ENCODE assay signal across 1 cellular context in the genomic region with DNA sequence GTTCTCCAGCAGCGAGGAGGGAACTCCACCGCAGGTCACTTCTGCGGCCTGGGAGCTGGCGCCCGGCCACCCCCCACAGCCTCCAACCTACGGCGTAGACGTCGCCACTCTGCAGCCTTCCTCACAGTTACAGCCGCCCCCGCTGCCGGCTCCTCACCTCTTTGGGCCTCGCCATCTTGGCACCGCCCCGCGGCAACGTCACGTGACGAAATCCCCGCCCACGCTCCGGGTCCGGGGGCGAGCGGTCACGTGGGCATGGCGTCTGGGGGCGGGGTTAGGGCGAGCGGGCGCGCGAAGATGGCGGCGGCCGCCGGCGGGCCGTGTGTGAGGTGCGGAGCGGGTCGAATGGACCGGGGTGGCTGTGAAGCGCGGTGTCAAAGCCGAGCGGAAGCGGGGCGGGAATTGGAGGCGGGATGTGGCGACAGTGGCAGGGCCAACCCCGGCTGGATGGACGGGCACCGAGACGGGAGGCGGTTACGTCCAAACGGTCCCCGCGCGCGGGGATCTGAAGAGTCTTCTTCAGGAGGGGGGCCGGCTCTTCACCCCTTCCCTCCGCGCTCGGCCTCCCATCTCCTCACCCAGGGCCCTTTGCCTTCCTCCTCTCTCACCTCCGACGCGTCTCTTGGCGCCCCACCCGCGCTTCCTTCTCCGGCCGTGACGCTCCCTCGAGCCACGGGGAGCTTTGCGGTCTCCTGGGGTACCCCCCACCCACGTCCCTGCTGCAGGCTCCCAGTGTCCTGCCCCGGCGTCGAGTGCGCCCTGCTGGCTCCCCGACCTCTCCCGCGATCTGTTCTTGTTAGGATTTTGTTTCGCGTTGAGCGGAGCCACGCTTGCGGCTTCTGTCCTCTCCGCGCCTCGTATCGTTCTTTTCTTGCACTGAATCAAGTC.
TF ChIP-seq lines count a peak whose summit lies in the region.

A gene (minus strand): TSS at position 181 of the 888 bp plus-strand sequence. CDS start 300 bp downstream, outside the sequence.
A gene with protein sequence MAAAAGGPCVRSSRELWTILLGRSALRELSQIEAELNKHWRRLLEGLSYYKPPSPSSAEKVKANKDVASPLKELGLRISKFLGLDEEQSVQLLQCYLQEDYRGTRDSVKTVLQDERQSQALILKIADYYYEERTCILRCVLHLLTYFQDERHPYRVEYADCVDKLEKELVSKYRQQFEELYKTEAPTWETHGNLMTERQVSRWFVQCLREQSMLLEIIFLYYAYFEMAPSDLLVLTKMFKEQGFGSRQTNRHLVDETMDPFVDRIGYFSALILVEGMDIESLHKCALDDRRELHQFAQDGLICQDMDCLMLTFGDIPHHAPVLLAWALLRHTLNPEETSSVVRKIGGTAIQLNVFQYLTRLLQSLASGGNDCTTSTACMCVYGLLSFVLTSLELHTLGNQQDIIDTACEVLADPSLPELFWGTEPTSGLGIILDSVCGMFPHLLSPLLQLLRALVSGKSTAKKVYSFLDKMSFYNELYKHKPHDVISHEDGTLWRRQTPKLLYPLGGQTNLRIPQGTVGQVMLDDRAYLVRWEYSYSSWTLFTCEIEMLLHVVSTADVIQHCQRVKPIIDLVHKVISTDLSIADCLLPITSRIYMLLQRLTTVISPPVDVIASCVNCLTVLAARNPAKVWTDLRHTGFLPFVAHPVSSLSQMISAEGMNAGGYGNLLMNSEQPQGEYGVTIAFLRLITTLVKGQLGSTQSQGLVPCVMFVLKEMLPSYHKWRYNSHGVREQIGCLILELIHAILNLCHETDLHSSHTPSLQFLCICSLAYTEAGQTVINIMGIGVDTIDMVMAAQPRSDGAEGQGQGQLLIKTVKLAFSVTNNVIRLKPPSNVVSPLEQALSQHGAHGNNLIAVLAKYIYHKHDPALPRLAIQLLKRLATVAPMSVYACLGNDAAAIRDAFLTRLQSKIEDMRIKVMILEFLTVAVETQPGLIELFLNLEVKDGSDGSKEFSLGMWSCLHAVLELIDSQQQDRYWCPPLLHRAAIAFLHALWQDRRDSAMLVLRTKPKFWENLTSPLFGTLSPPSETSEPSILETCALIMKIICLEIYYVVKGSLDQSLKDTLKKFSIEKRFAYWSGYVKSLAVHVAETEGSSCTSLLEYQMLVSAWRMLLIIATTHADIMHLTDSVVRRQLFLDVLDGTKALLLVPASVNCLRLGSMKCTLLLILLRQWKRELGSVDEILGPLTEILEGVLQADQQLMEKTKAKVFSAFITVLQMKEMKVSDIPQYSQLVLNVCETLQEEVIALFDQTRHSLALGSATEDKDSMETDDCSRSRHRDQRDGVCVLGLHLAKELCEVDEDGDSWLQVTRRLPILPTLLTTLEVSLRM (N-terminal part only) (plus strand): TSS at position 277 of the 888 bp plus-strand sequence. CDS start 21 bp downstream, at position 298.

TF ChIP-seq in H1, 55 proteins besides CTCF, POLR2A, EP300 and RAD21 (continues in another document):
- peak; percentile 29 for TF ChIP-seq NANOG (IDR thresholded peaks at IDR 0.05; ENCODE audit: insufficient read depth, low read depth, low read length, poor library complexity, severe bottlenecking)
- TF ChIP-seq, protein P1, sequence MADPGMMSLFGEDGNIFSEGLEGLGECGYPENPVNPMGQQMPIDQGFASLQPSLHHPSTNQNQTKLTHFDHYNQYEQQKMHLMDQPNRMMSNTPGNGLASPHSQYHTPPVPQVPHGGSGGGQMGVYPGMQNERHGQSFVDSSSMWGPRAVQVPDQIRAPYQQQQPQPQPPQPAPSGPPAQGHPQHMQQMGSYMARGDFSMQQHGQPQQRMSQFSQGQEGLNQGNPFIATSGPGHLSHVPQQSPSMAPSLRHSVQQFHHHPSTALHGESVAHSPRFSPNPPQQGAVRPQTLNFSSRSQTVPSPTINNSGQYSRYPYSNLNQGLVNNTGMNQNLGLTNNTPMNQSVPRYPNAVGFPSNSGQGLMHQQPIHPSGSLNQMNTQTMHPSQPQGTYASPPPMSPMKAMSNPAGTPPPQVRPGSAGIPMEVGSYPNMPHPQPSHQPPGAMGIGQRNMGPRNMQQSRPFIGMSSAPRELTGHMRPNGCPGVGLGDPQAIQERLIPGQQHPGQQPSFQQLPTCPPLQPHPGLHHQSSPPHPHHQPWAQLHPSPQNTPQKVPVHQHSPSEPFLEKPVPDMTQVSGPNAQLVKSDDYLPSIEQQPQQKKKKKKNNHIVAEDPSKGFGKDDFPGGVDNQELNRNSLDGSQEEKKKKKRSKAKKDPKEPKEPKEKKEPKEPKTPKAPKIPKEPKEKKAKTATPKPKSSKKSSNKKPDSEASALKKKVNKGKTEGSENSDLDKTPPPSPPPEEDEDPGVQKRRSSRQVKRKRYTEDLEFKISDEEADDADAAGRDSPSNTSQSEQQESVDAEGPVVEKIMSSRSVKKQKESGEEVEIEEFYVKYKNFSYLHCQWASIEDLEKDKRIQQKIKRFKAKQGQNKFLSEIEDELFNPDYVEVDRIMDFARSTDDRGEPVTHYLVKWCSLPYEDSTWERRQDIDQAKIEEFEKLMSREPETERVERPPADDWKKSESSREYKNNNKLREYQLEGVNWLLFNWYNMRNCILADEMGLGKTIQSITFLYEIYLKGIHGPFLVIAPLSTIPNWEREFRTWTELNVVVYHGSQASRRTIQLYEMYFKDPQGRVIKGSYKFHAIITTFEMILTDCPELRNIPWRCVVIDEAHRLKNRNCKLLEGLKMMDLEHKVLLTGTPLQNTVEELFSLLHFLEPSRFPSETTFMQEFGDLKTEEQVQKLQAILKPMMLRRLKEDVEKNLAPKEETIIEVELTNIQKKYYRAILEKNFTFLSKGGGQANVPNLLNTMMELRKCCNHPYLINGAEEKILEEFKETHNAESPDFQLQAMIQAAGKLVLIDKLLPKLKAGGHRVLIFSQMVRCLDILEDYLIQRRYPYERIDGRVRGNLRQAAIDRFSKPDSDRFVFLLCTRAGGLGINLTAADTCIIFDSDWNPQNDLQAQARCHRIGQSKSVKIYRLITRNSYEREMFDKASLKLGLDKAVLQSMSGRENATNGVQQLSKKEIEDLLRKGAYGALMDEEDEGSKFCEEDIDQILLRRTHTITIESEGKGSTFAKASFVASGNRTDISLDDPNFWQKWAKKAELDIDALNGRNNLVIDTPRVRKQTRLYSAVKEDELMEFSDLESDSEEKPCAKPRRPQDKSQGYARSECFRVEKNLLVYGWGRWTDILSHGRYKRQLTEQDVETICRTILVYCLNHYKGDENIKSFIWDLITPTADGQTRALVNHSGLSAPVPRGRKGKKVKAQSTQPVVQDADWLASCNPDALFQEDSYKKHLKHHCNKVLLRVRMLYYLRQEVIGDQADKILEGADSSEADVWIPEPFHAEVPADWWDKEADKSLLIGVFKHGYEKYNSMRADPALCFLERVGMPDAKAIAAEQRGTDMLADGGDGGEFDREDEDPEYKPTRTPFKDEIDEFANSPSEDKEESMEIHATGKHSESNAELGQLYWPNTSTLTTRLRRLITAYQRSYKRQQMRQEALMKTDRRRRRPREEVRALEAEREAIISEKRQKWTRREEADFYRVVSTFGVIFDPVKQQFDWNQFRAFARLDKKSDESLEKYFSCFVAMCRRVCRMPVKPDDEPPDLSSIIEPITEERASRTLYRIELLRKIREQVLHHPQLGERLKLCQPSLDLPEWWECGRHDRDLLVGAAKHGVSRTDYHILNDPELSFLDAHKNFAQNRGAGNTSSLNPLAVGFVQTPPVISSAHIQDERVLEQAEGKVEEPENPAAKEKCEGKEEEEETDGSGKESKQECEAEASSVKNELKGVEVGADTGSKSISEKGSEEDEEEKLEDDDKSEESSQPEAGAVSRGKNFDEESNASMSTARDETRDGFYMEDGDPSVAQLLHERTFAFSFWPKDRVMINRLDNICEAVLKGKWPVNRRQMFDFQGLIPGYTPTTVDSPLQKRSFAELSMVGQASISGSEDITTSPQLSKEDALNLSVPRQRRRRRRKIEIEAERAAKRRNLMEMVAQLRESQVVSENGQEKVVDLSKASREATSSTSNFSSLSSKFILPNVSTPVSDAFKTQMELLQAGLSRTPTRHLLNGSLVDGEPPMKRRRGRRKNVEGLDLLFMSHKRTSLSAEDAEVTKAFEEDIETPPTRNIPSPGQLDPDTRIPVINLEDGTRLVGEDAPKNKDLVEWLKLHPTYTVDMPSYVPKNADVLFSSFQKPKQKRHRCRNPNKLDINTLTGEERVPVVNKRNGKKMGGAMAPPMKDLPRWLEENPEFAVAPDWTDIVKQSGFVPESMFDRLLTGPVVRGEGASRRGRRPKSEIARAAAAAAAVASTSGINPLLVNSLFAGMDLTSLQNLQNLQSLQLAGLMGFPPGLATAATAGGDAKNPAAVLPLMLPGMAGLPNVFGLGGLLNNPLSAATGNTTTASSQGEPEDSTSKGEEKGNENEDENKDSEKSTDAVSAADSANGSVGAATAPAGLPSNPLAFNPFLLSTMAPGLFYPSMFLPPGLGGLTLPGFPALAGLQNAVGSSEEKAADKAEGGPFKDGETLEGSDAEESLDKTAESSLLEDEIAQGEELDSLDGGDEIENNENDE (IDR thresholded peaks at IDR 0.05; ENCODE audit: insufficient replicate concordance, low read length): no peak
- peak; percentile 100 for TF ChIP-seq EGR1 (IDR thresholded peaks at IDR 0.05; ENCODE audit: borderline replicate concordance, low read depth, low read length)
- TF ChIP-seq KDM4A (IDR thresholded peaks at IDR 0.05; ENCODE audit: low read depth, low read length, severe bottlenecking): peak; percentile 88
- peak; percentile 90 for TF ChIP-seq TBP (IDR thresholded peaks at IDR 0.05; ENCODE audit: low read depth, low read length)
- TF ChIP-seq BCL11A (IDR thresholded peaks at IDR 0.05; ENCODE audit: low read depth in 2 of 2, low read length in 2 of 2): no peak
- TF ChIP-seq CBX5 (IDR thresholded peaks at IDR 0.05; ENCODE audit: low read depth, low read length): no peak
- TF ChIP-seq SP1 (IDR thresholded peaks at IDR 0.05; ENCODE audit: low read depth, low read length): peak; percentile 40; the same call in 1 of the 2 replicates
- TF ChIP-seq TAF1 (IDR thresholded peaks at IDR 0.05; ENCODE audit: low read depth, low read length): peak; percentile 97
- TF ChIP-seq SUZ12 (IDR thresholded peaks at IDR 0.05; ENCODE audit: low read length): no peak
- peak; percentile 81 for TF ChIP-seq POLR2AphosphoS5 (IDR thresholded peaks at IDR 0.05; ENCODE audit: low read depth, low read length)
- TF ChIP-seq ASH2L (IDR thresholded peaks at IDR 0.05; ENCODE audit: low read length): peak; percentile 65
- TF ChIP-seq, protein P2, sequence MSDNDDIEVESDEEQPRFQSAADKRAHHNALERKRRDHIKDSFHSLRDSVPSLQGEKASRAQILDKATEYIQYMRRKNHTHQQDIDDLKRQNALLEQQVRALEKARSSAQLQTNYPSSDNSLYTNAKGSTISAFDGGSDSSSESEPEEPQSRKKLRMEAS (IDR thresholded peaks at IDR 0.05): peak; percentile 84
- peak; percentile 77 for TF ChIP-seq GTF2F1 (IDR thresholded peaks at IDR 0.05; ENCODE audit: borderline replicate concordance, low read depth, low read length)
- TF ChIP-seq RFX5 (IDR thresholded peaks at IDR 0.05; ENCODE audit: borderline replicate concordance, low read depth, low read length): no peak
- TF ChIP-seq BRCA1 (IDR thresholded peaks at IDR 0.05; ENCODE audit: low read depth, low read length): no peak
- no peak for TF ChIP-seq JUN (IDR thresholded peaks at IDR 0.05; ENCODE audit: low read depth, low read length)
- TF ChIP-seq, protein P3, sequence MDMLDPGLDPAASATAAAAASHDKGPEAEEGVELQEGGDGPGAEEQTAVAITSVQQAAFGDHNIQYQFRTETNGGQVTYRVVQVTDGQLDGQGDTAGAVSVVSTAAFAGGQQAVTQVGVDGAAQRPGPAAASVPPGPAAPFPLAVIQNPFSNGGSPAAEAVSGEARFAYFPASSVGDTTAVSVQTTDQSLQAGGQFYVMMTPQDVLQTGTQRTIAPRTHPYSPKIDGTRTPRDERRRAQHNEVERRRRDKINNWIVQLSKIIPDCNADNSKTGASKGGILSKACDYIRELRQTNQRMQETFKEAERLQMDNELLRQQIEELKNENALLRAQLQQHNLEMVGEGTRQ (IDR thresholded peaks at IDR 0.05; ENCODE audit: low read length): peak; percentile 99
- TF ChIP-seq ZNF274 (IDR thresholded peaks at IDR 0.05; ENCODE audit: borderline replicate concordance, extremely low read depth, low read length): no peak
- no peak for TF ChIP-seq JUND (IDR thresholded peaks at IDR 0.05; ENCODE audit: low read length)
- TF ChIP-seq CREB1 (IDR thresholded peaks at IDR 0.05): peak; percentile 85
- TF ChIP-seq SIRT6 (IDR thresholded peaks at IDR 0.05; ENCODE audit: low read length): no peak
- TF ChIP-seq SAP30 (IDR thresholded peaks at IDR 0.05; ENCODE audit: insufficient read depth, insufficient replicate concordance, low read length): no peak
- peak in 1 of 2 experiments; percentile 79; a peak in 2 of 4 replicates for TF ChIP-seq SIN3A (conservative IDR thresholded peaks at IDR 0.05 in 1 of 2, IDR thresholded peaks at IDR 0.05 in 1 of 2; ENCODE audit: low read depth in 1 of 2, low read length in 2 of 2)
- TF ChIP-seq CEBPB (IDR thresholded peaks at IDR 0.05; ENCODE audit: low read depth, low read length): no peak
- TF ChIP-seq CBX8 (IDR thresholded peaks at IDR 0.05; ENCODE audit: borderline replicate concordance, low read depth, low read length): no peak
- no peak for TF ChIP-seq POU5F1 (IDR thresholded peaks at IDR 0.05; ENCODE audit: low read depth, low read length)
- TF ChIP-seq BACH1 (IDR thresholded peaks at IDR 0.05; ENCODE audit: low read length): no peak
- no peak for TF ChIP-seq SIX5 (IDR thresholded peaks at IDR 0.05; ENCODE audit: low read depth, low read length)
- TF ChIP-seq SP2 (IDR thresholded peaks at IDR 0.05; ENCODE audit: low read length): no peak
- TF ChIP-seq KDM1A (IDR thresholded peaks at IDR 0.05; ENCODE audit: borderline replicate concordance, low read length): no peak
- TF ChIP-seq MAFK (IDR thresholded peaks at IDR 0.05; ENCODE audit: low read depth, low read length): no peak
- no peak for TF ChIP-seq NRF1 (IDR thresholded peaks at IDR 0.05; ENCODE audit: low read depth, low read length)
- no peak for TF ChIP-seq CTBP2 (IDR thresholded peaks at IDR 0.05; ENCODE audit: borderline replicate concordance, insufficient read depth, insufficient read length, low read length)
- TF ChIP-seq RNF2 (IDR thresholded peaks at IDR 0.05; ENCODE audit: borderline replicate concordance, low read depth, low read length, missing control alignments, poor library complexity, severe bottlenecking): no peak
- TF ChIP-seq YY1 (IDR thresholded peaks at IDR 0.05; ENCODE audit: low read depth, low read length): peak; percentile 98
- peak; percentile 94 for TF ChIP-seq TAF7 (optimal IDR thresholded peaks at IDR 0.05; ENCODE audit: borderline replicate concordance, low read depth, low read length)
- no peak for TF ChIP-seq SRF (IDR thresholded peaks at IDR 0.05; ENCODE audit: low read depth, low read length)
- TF ChIP-seq RXRA (IDR thresholded peaks at IDR 0.05; ENCODE audit: insufficient read depth, low read depth, low read length): no peak
- no peak for TF ChIP-seq TEAD4 (IDR thresholded peaks at IDR 0.05; ENCODE audit: low read depth, low read length)
- TF ChIP-seq, protein P4, sequence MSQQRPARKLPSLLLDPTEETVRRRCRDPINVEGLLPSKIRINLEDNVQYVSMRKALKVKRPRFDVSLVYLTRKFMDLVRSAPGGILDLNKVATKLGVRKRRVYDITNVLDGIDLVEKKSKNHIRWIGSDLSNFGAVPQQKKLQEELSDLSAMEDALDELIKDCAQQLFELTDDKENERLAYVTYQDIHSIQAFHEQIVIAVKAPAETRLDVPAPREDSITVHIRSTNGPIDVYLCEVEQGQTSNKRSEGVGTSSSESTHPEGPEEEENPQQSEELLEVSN (IDR thresholded peaks at IDR 0.05): peak; percentile 7
- peak; percentile 93 for TF ChIP-seq RBBP5 (IDR thresholded peaks at IDR 0.05; ENCODE audit: borderline replicate concordance, low read depth, low read length)
- TF ChIP-seq FOSL1 (IDR thresholded peaks at IDR 0.05; ENCODE audit: insufficient read depth, low read depth, low read length): peak; percentile 51; the same call in 1 of the 2 replicates
- peak; percentile 88 for TF ChIP-seq SP4 (IDR thresholded peaks at IDR 0.05; ENCODE audit: low read length)
- no peak for TF ChIP-seq HDAC2 (IDR thresholded peaks at IDR 0.05; ENCODE audit: borderline replicate concordance in 1 of 2, low read depth in 2 of 2, low read length in 2 of 2)
- TF ChIP-seq PHF8 (conservative IDR thresholded peaks at IDR 0.05; ENCODE audit: low read depth, low read length): peak; percentile 95
